Comparison of ENCODE assay signal across 25 cellular contexts in the genomic region with DNA sequence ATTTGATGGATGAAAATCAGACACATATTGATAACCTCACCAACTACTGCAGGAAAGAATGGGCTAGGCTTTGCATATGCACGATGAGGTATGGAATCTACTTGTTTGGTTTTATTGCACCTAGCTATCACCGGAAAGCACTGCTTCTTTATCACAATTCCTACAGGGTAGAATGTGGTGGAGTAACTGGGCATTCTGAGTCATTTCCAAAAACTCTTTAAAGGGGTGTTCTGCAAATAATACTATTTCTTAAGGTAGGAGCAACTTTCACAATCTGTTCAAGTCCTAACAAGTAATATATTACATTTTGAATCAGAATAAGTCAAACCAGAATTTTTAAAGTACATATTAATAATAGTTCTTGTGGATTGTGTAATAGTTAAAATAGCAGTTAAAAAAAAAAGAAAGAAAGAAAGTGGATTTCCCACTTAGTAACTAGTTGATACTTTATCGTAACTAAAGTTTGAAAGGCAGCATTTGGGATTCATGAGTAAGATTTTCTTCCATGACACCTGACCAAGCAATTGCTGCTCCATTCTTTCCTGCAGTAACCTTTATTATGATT. TPM values are rescaled to one million over a fixed set of nuclear protein-coding genes. Genes with fewer than 3 reads are reported as not detected.
DNase-seq lines count a peak whose midpoint lies in the region; ATAC-seq, FAIRE-seq and TF ChIP-seq lines count a peak whose summit lies in the region.
"Had no signal": no experiment of that assay in that cellular context is flagged by ENCODE, and none has a peak within 500 bp of the region (broad histone marks: within the 10 kb centered on the region; RNA-seq: fewer than 3 reads in every experiment).

No MANE protein-coding gene starts in this region.

- peak; percentile 83 for DNase-seq in RWPE1 (ENCODE audit: low spot score)
- DNase-seq in NCI-H2081 (lab: John Stamatoyannopoulos, UW) = no peak
- DNase-seq in NCI-H82 treated with DMSO at 0.1 percent for 48 hours (lab: John Stamatoyannopoulos, UW; ENCODE audit: unreplicated experiment) = no peak
- DNase-seq in NCI-H2081 treated with DMSO at 0.1 percent for 48 hours (lab: John Stamatoyannopoulos, UW) = no peak
- DNase-seq: activated CD4-positive, alpha-beta T cell treated with anti-CD3 and anti-CD28 coated beads for 36 hours; activated naive CD4-positive, alpha-beta T cell treated with Interleukin-2 at 50 U/mL for 16 hours; activated T-cell treated with anti-CD3 and anti-CD28 coated beads, Interleukin-2, amount 50 U/mL, for 4 hours; amniotic stem cell; C1 segment of cervical spinal cord; central memory CD4-positive, alpha-beta T cell; glutamatergic neuron; MM.1S; NCI-H1436 treated with DMSO at 0.1 percent for 48 hours; NCI-H2171 treated with DMSO at 0.1 percent for 48 hours; NCI-H774; OCI-M1; SIG-M5; T-cell; upper lobe of left lung had no signal

- H3K4me1 ChIP-seq in rectal smooth muscle tissue (ENCODE audit: control insufficient read depth, insufficient read depth, low read length) = peaks cover 17% of the 10 kb centered on the region

- CTCF ChIA-PET in RWPE1 (lab: Yijun Ruan, JAX) = no interaction called here

- H3K9ac ChIP-seq in rectal smooth muscle tissue (ENCODE audit: low read length) = no peak overlapping the region

- POLR2A ChIA-PET in RWPE1 (lab: Yijun Ruan, JAX; ENCODE audit: low non-redundant PET) = no interaction called here

- TF ChIP-seq CTCF in RWPE1 (conservative IDR thresholded peaks at IDR 0.05; ENCODE audit: low read depth) = no peak

- no peak overlapping the region for H3K4me3 ChIP-seq in rectal smooth muscle tissue (ENCODE audit: low read length)
- H3K4me3 ChIP-seq: upper lobe of left lung had no signal

- ATAC-seq in esophagus mucosa (peak; percentile 63), GM21367 (IDR thresholded peaks at IDR 0.05; ENCODE audit: unreplicated experiment) (no peak)
- ATAC-seq: activated CD4-positive, alpha-beta T cell treated with anti-CD3 and anti-CD28 coated beads for 36 hours; activated T-cell treated with anti-CD3 and anti-CD28 coated beads, Interleukin-2, amount 50 U/mL, for 4 hours; T-cell had no signal

- H3K36me3 ChIP-seq in rectal smooth muscle tissue (ENCODE audit: control insufficient read depth, insufficient read depth, low read length) = no peaks in the 10 kb centered on the region
- H3K36me3 ChIP-seq: upper lobe of left lung had no signal

- peak overlapping the region; percentile 97 for H3K27ac ChIP-seq in RWPE1
- peak overlapping the region; percentile 68 for H3K27ac ChIP-seq in rectal smooth muscle tissue (ENCODE audit: low read depth, low read length)

- H3K27me3 ChIP-seq in rectal smooth muscle tissue (ENCODE audit: control insufficient read depth, insufficient read depth, low read length) = no peaks in the 10 kb centered on the region
- H3K27me3 ChIP-seq: upper lobe of left lung had no signal

- FAIRE-seq in G401.6 (lab: Jason Lieb, UNC) = peak; percentile 23
- FAIRE-seq: D721Med, H54 had no signal

RNA-seq across cellular contexts. Expression of gene INO80C, which starts 40.5 kb away (rescaled TPM):
- 63.3 TPM for total RNA-seq in esophagus mucosa
